Comparison of ENCODE assay signal across 17 cellular contexts in genomic region chr1:25763493-25763892, GRCh38. TPM values are rescaled to one million over a fixed set of nuclear protein-coding genes. Genes with fewer than 3 reads are reported as not detected.
DNase-seq lines count a peak whose midpoint lies in the region; ATAC-seq and TF ChIP-seq lines count a peak whose summit lies in the region.
"Had no signal": no experiment of that assay in that cellular context is flagged by ENCODE, and none has a peak within 500 bp of the region (broad histone marks: within the 10 kb centered on the region; RNA-seq: fewer than 3 reads in every experiment).

No MANE protein-coding gene starts in this region.

- peaks cover 0 to 6% of the 10 kb centered on the region in 2 donors for H3K4me1 ChIP-seq in right atrium auricular region
- no peaks in the 10 kb centered on the region for H3K4me1 ChIP-seq in mucosa of descending colon (ENCODE audit: low read depth)
- H3K4me1 ChIP-seq in neuronal stem cell (ENCODE audit: control insufficient read depth in 2 of 2, insufficient read depth in 1 of 2, low read depth in 1 of 2, low read length in 2 of 2): peaks cover 8 to 16% of the 10 kb centered on the region in 2 donors
- H3K4me1 ChIP-seq in trophoblast cell (ENCODE audit: control insufficient read depth in 1 of 2, insufficient read depth in 2 of 2, low read length in 2 of 2): peaks cover 2 to 3% of the 10 kb centered on the region in 2 experiments
- H3K4me1 ChIP-seq: Caco-2 had no signal

- no peak for TF ChIP-seq CTCF in right atrium auricular region (IDR thresholded peaks at IDR 0.05)
- no peak for TF ChIP-seq CTCF in mucosa of descending colon (IDR thresholded peaks at IDR 0.05)

- H3K36me3 ChIP-seq in right atrium auricular region: no peaks in the 10 kb centered on the region
- no peaks in the 10 kb centered on the region for H3K36me3 ChIP-seq in mucosa of descending colon (ENCODE audit: low read depth)
- peaks cover 0 to 2% of the 10 kb centered on the region in 2 donors for H3K36me3 ChIP-seq in neuronal stem cell (replicated peaks in 1 of 2; ENCODE audit: control insufficient read depth in 2 of 2, insufficient read depth in 2 of 2, low read length in 2 of 2)
- H3K36me3 ChIP-seq in trophoblast cell (ENCODE audit: control insufficient read depth in 1 of 2, insufficient read depth in 2 of 2, low read length in 2 of 2): no peaks in the 10 kb centered on the region
- H3K36me3 ChIP-seq: BLaER1 had no signal

- ATAC-seq in left ventricle myocardium superior (peak; percentile 32), mucosa of descending colon (peak; percentile 54), HG03457 (IDR thresholded peaks at IDR 0.05; ENCODE audit: unreplicated experiment) (no peak)
- ATAC-seq: K562 had no signal

- H2BK120ac ChIP-seq in neuronal stem cell (ENCODE audit: low read depth, low read length) (no peak overlapping the region), trophoblast cell (ENCODE audit: insufficient read depth, low read length, poor library complexity) (no peak overlapping the region)

- DNase-seq in left ventricle myocardium superior (no peak), right atrium auricular region (ENCODE audit: low spot score) (no peak), mucosa of descending colon (no peak), neuronal stem cell (ENCODE audit: low spot score) (no peak), trophoblast cell (no peak), midbrain (lab: John Stamatoyannopoulos, UW) (no peak)
- DNase-seq: 8988T; Caco-2; CD8-positive, alpha-beta memory T cell; DMS153; DMS79; GDM1; HCEC 1CT; IMR-90 had no signal

- peak overlapping the region; percentile 77 for H3K9ac ChIP-seq in neuronal stem cell (ENCODE audit: low read depth, low read length, poor library complexity)
- no peak overlapping the region for H3K9ac ChIP-seq in trophoblast cell (ENCODE audit: low read length)
- H3K9ac ChIP-seq: BLaER1 had no signal

- H2AK5ac ChIP-seq in neuronal stem cell (ENCODE audit: low read depth, low read length): peak overlapping the region; percentile 94
- H2AK5ac ChIP-seq in trophoblast cell (ENCODE audit: low read length): no peak overlapping the region

- H3K18ac ChIP-seq in neuronal stem cell (ENCODE audit: low read length) (peak overlapping the region; percentile 17), trophoblast cell (ENCODE audit: low read length) (no peak overlapping the region)

- H3K4ac ChIP-seq in neuronal stem cell (ENCODE audit: low read length) (peak overlapping the region; percentile 37), trophoblast cell (ENCODE audit: low read depth, low read length) (no peak overlapping the region)

- H4K91ac ChIP-seq in neuronal stem cell (ENCODE audit: low read depth, low read length, poor library complexity) (no peak overlapping the region), trophoblast cell (ENCODE audit: low read depth, low read length) (no peak overlapping the region)

- H4K8ac ChIP-seq in neuronal stem cell (ENCODE audit: low read depth, low read length): no peak overlapping the region
- no peak overlapping the region for H4K8ac ChIP-seq in trophoblast cell (ENCODE audit: low read depth, low read length)

- H4K12ac ChIP-seq in trophoblast cell (ENCODE audit: low read depth, low read length): no peak overlapping the region

- H2BK5ac ChIP-seq in neuronal stem cell (ENCODE audit: low read length): peak overlapping the region; percentile 82
- no peak overlapping the region for H2BK5ac ChIP-seq in trophoblast cell (ENCODE audit: low read depth, low read length, poor library complexity)

- H3K4me2 ChIP-seq in neuronal stem cell (ENCODE audit: insufficient read depth, low read length, poor library complexity, severe bottlenecking): no peak overlapping the region
- no peak overlapping the region for H3K4me2 ChIP-seq in trophoblast cell (ENCODE audit: low read length)
- H3K4me2 ChIP-seq: BLaER1 had no signal

- no peak overlapping the region for H3K4me3 ChIP-seq in right atrium auricular region
- no peak overlapping the region for H3K4me3 ChIP-seq in mucosa of descending colon
- no peak overlapping the region for H3K4me3 ChIP-seq in neuronal stem cell (ENCODE audit: low read length in 2 of 2)
- H3K4me3 ChIP-seq in trophoblast cell (ENCODE audit: low read depth, low read length): no peak overlapping the region
- H3K4me3 ChIP-seq: BLaER1, K562 had no signal

- peak overlapping the region; percentile 17 for H2BK15ac ChIP-seq in neuronal stem cell (ENCODE audit: low read length)

- H3K23ac ChIP-seq in neuronal stem cell (ENCODE audit: low read depth, low read length, poor library complexity) (peak overlapping the region; percentile 80), trophoblast cell (ENCODE audit: low read length) (no peak overlapping the region)

- H3K79me1 ChIP-seq in neuronal stem cell (ENCODE audit: low read depth, low read length) (no peaks in the 10 kb centered on the region), trophoblast cell (ENCODE audit: low read length) (no peaks in the 10 kb centered on the region)

- H3K9me3 ChIP-seq in right atrium auricular region: no peaks in the 10 kb centered on the region
- H3K9me3 ChIP-seq in mucosa of descending colon: no peaks in the 10 kb centered on the region
- H3K9me3 ChIP-seq in neuronal stem cell (replicated peaks in 1 of 2; ENCODE audit: control insufficient read depth in 2 of 2, insufficient read depth in 1 of 2, low read depth in 1 of 2, low read length in 2 of 2): peaks cover 0 to 2% of the 10 kb centered on the region in 2 donors
- H3K9me3 ChIP-seq in trophoblast cell (ENCODE audit: insufficient read depth, low read depth, low read length): no peaks in the 10 kb centered on the region
- H3K9me3 ChIP-seq: BLaER1, Caco-2 had no signal

- H2BK12ac ChIP-seq in neuronal stem cell (ENCODE audit: low read length) (no peak overlapping the region), trophoblast cell (ENCODE audit: low read length) (no peak overlapping the region)

- WGBS in neuronal stem cell (ENCODE audit: extremely low coverage in 2 of 2, insufficient read length in 2 of 2, insufficient replicate concordance in 1 of 2), 2 donors: no CpG with 5 or more reads among the region's 10 CpGs
- no CpG with 5 or more reads among the region's 10 CpGs for WGBS in trophoblast cell (ENCODE audit: extremely low coverage, insufficient coverage, insufficient read length)

- H3K27me3 ChIP-seq in right atrium auricular region (no peaks in the 10 kb centered on the region), neuronal stem cell (ENCODE audit: control insufficient read depth in 3 of 3, insufficient read depth in 3 of 3, low read depth in 1 of 3, low read length in 3 of 3) (no peaks in the 10 kb centered on the region), trophoblast cell (ENCODE audit: insufficient read depth, low read length) (no peaks in the 10 kb centered on the region)
- H3K27me3 ChIP-seq: BLaER1 had no signal

- intact Hi-C loops in left ventricle myocardium superior (cut with micrococcal nuclease) (no loop called here), mucosa of descending colon (cut with DNase I, micrococcal nuclease) (no loop called here)

- no peak overlapping the region for H2AFZ ChIP-seq in neuronal stem cell (ENCODE audit: low read length)
- no peak overlapping the region for H2AFZ ChIP-seq in trophoblast cell (ENCODE audit: insufficient read depth, low read length, poor library complexity)

- H3K79me2 ChIP-seq in trophoblast cell (ENCODE audit: control insufficient read depth, insufficient read depth, low read length, poor library complexity): no peaks in the 10 kb centered on the region

- H3K27ac ChIP-seq in right atrium auricular region (no peak overlapping the region), neuronal stem cell (replicated peaks; ENCODE audit: low read length) (no peak overlapping the region), trophoblast cell (ENCODE audit: low read depth, low read length) (no peak overlapping the region)
- H3K27ac ChIP-seq: BLaER1 had no signal

- H3K14ac ChIP-seq in neuronal stem cell (ENCODE audit: low read length) (peak overlapping the region; percentile 21), trophoblast cell (ENCODE audit: low read length) (no peak overlapping the region)

RNA-seq across cellular contexts. Expression of gene SELENON, which starts 36.5 kb away (rescaled TPM):
- 46.3 TPM for total RNA-seq in left ventricle myocardium superior
- total RNA-seq in right atrium auricular region: 10 to 100 TPM; 31.7 to 34.2 TPM
- 10 to 100 TPM; 29.6 to 45.1 (median 35.9) TPM for total RNA-seq in mucosa of descending colon
- 92.8 TPM for polyA plus RNA-seq in neuronal stem cell (2013, experiment 1 of 2)
- polyA plus RNA-seq in neuronal stem cell (2013, experiment 2 of 2): 91.3 TPM
- polyA plus RNA-seq in trophoblast cell (2013): 54.3 and 54.5 TPM in 2 replicates

RNA-seq across cellular contexts. Expression of gene MTFR1L, which starts 56.3 kb away (rescaled TPM):
- 227 TPM for total RNA-seq in left ventricle myocardium superior
- 100 to 1,000 TPM; 154 to 303 TPM for total RNA-seq in right atrium auricular region
- 10 to 100 TPM; 46.2 to 94.3 (median 83.0) TPM for total RNA-seq in mucosa of descending colon
- 32.0 TPM for polyA plus RNA-seq in neuronal stem cell (2013, experiment 1 of 2)
- polyA plus RNA-seq in neuronal stem cell (2013, experiment 2 of 2): 30.2 TPM
- polyA plus RNA-seq in trophoblast cell (2013): 31.2 and 31.6 TPM in 2 replicates
